1 cellular context compared by ENCODE assay signal in the genomic region with DNA sequence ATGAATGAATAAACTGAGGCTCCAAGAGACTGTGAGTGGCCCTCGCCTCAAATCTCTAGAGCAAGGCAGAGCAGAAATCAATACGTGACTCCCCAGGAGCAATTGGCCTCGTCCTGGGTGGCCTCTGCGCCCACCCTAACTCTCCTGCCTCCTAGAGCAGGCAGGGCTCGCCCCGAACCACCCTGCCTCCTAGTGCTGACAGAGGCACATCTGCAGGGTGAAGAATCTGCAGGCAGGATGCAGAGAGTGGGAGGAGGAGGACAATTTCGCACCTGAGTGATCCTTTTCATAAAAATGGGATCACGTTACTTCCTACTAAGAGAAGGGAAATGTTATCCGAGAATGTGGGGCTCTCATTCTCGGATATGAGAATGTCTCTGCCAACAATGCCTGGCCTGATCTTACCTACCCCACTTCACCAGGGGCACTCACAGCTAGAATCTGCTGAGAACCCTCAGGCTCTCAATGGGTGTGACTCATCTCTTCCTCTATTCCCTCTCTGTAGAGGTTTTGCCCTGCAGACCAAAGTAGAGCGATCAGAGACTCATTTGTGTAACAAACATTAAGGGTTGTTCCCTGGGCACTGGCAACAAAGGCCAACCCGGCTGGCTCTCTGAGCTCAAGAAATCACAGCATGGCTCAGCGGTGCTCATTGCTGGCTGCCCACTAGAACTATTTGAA.
TF ChIP-seq lines count a peak whose summit lies in the region.

No MANE protein-coding gene starts in this region.

TF ChIP-seq in H1, 55 proteins besides CTCF, POLR2A, EP300 and RAD21 (continued from another document):
- TF ChIP-seq, protein P1, sequence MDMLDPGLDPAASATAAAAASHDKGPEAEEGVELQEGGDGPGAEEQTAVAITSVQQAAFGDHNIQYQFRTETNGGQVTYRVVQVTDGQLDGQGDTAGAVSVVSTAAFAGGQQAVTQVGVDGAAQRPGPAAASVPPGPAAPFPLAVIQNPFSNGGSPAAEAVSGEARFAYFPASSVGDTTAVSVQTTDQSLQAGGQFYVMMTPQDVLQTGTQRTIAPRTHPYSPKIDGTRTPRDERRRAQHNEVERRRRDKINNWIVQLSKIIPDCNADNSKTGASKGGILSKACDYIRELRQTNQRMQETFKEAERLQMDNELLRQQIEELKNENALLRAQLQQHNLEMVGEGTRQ (IDR thresholded peaks at IDR 0.05; ENCODE audit: low read length) = no peak
- no peak for TF ChIP-seq NRF1 (IDR thresholded peaks at IDR 0.05; ENCODE audit: low read depth, low read length)
- TF ChIP-seq KDM5A (IDR thresholded peaks at IDR 0.05; ENCODE audit: low read length) = no peak
- TF ChIP-seq, protein P2, sequence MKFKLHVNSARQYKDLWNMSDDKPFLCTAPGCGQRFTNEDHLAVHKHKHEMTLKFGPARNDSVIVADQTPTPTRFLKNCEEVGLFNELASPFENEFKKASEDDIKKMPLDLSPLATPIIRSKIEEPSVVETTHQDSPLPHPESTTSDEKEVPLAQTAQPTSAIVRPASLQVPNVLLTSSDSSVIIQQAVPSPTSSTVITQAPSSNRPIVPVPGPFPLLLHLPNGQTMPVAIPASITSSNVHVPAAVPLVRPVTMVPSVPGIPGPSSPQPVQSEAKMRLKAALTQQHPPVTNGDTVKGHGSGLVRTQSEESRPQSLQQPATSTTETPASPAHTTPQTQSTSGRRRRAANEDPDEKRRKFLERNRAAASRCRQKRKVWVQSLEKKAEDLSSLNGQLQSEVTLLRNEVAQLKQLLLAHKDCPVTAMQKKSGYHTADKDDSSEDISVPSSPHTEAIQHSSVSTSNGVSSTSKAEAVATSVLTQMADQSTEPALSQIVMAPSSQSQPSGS (IDR thresholded peaks at IDR 0.05; ENCODE audit: low read length) = peak; percentile 70
- TF ChIP-seq JUND (IDR thresholded peaks at IDR 0.05; ENCODE audit: low read length) = peak; percentile 94
- TF ChIP-seq GTF2F1 (IDR thresholded peaks at IDR 0.05; ENCODE audit: borderline replicate concordance, low read depth, low read length) = no peak
- no peak for TF ChIP-seq RFX5 (IDR thresholded peaks at IDR 0.05; ENCODE audit: borderline replicate concordance, low read depth, low read length)
- TF ChIP-seq NANOG (IDR thresholded peaks at IDR 0.05; ENCODE audit: insufficient read depth, low read depth, low read length, poor library complexity, severe bottlenecking) = peak; percentile 95
- peak; percentile 27 for TF ChIP-seq ASH2L (IDR thresholded peaks at IDR 0.05; ENCODE audit: low read length)
- TF ChIP-seq, protein P3, sequence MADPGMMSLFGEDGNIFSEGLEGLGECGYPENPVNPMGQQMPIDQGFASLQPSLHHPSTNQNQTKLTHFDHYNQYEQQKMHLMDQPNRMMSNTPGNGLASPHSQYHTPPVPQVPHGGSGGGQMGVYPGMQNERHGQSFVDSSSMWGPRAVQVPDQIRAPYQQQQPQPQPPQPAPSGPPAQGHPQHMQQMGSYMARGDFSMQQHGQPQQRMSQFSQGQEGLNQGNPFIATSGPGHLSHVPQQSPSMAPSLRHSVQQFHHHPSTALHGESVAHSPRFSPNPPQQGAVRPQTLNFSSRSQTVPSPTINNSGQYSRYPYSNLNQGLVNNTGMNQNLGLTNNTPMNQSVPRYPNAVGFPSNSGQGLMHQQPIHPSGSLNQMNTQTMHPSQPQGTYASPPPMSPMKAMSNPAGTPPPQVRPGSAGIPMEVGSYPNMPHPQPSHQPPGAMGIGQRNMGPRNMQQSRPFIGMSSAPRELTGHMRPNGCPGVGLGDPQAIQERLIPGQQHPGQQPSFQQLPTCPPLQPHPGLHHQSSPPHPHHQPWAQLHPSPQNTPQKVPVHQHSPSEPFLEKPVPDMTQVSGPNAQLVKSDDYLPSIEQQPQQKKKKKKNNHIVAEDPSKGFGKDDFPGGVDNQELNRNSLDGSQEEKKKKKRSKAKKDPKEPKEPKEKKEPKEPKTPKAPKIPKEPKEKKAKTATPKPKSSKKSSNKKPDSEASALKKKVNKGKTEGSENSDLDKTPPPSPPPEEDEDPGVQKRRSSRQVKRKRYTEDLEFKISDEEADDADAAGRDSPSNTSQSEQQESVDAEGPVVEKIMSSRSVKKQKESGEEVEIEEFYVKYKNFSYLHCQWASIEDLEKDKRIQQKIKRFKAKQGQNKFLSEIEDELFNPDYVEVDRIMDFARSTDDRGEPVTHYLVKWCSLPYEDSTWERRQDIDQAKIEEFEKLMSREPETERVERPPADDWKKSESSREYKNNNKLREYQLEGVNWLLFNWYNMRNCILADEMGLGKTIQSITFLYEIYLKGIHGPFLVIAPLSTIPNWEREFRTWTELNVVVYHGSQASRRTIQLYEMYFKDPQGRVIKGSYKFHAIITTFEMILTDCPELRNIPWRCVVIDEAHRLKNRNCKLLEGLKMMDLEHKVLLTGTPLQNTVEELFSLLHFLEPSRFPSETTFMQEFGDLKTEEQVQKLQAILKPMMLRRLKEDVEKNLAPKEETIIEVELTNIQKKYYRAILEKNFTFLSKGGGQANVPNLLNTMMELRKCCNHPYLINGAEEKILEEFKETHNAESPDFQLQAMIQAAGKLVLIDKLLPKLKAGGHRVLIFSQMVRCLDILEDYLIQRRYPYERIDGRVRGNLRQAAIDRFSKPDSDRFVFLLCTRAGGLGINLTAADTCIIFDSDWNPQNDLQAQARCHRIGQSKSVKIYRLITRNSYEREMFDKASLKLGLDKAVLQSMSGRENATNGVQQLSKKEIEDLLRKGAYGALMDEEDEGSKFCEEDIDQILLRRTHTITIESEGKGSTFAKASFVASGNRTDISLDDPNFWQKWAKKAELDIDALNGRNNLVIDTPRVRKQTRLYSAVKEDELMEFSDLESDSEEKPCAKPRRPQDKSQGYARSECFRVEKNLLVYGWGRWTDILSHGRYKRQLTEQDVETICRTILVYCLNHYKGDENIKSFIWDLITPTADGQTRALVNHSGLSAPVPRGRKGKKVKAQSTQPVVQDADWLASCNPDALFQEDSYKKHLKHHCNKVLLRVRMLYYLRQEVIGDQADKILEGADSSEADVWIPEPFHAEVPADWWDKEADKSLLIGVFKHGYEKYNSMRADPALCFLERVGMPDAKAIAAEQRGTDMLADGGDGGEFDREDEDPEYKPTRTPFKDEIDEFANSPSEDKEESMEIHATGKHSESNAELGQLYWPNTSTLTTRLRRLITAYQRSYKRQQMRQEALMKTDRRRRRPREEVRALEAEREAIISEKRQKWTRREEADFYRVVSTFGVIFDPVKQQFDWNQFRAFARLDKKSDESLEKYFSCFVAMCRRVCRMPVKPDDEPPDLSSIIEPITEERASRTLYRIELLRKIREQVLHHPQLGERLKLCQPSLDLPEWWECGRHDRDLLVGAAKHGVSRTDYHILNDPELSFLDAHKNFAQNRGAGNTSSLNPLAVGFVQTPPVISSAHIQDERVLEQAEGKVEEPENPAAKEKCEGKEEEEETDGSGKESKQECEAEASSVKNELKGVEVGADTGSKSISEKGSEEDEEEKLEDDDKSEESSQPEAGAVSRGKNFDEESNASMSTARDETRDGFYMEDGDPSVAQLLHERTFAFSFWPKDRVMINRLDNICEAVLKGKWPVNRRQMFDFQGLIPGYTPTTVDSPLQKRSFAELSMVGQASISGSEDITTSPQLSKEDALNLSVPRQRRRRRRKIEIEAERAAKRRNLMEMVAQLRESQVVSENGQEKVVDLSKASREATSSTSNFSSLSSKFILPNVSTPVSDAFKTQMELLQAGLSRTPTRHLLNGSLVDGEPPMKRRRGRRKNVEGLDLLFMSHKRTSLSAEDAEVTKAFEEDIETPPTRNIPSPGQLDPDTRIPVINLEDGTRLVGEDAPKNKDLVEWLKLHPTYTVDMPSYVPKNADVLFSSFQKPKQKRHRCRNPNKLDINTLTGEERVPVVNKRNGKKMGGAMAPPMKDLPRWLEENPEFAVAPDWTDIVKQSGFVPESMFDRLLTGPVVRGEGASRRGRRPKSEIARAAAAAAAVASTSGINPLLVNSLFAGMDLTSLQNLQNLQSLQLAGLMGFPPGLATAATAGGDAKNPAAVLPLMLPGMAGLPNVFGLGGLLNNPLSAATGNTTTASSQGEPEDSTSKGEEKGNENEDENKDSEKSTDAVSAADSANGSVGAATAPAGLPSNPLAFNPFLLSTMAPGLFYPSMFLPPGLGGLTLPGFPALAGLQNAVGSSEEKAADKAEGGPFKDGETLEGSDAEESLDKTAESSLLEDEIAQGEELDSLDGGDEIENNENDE (IDR thresholded peaks at IDR 0.05; ENCODE audit: insufficient replicate concordance, low read length) = peak; percentile 68
- no peak for TF ChIP-seq SP4 (IDR thresholded peaks at IDR 0.05; ENCODE audit: low read length)
- TF ChIP-seq POLR2AphosphoS5 (IDR thresholded peaks at IDR 0.05; ENCODE audit: low read depth, low read length) = no peak
- TF ChIP-seq GABPA (IDR thresholded peaks at IDR 0.05; ENCODE audit: borderline replicate concordance, insufficient read depth, low read length) = no peak
- TF ChIP-seq CHD2 (IDR thresholded peaks at IDR 0.05; ENCODE audit: low read length) = no peak
- TF ChIP-seq CREB1 (IDR thresholded peaks at IDR 0.05) = no peak
- TF ChIP-seq MAFK (IDR thresholded peaks at IDR 0.05; ENCODE audit: low read depth, low read length) = peak; percentile 15; the same call in 1 of the 2 replicates
- no peak for TF ChIP-seq SAP30 (IDR thresholded peaks at IDR 0.05; ENCODE audit: insufficient read depth, insufficient replicate concordance, low read length)
- TF ChIP-seq BRCA1 (IDR thresholded peaks at IDR 0.05; ENCODE audit: low read depth, low read length) = no peak
- TF ChIP-seq, protein P4, sequence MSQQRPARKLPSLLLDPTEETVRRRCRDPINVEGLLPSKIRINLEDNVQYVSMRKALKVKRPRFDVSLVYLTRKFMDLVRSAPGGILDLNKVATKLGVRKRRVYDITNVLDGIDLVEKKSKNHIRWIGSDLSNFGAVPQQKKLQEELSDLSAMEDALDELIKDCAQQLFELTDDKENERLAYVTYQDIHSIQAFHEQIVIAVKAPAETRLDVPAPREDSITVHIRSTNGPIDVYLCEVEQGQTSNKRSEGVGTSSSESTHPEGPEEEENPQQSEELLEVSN (IDR thresholded peaks at IDR 0.05) = no peak
- TF ChIP-seq KDM1A (IDR thresholded peaks at IDR 0.05; ENCODE audit: borderline replicate concordance, low read length) = peak; percentile 49; the same call in 1 of the 2 replicates
- TF ChIP-seq HDAC6 (IDR thresholded peaks at IDR 0.05; ENCODE audit: low read depth, low read length) = no peak
- TF ChIP-seq, protein P5, sequence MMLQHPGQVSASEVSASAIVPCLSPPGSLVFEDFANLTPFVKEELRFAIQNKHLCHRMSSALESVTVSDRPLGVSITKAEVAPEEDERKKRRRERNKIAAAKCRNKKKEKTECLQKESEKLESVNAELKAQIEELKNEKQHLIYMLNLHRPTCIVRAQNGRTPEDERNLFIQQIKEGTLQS (IDR thresholded peaks at IDR 0.05; ENCODE audit: insufficient read depth, low read depth, low read length) = no peak
- TF ChIP-seq SP2 (IDR thresholded peaks at IDR 0.05; ENCODE audit: low read length) = no peak
- no peak for TF ChIP-seq TAF1 (IDR thresholded peaks at IDR 0.05; ENCODE audit: low read depth, low read length)
- no peak for TF ChIP-seq SIN3A (conservative IDR thresholded peaks at IDR 0.05 in 1 of 2, IDR thresholded peaks at IDR 0.05 in 1 of 2; ENCODE audit: low read depth in 1 of 2, low read length in 2 of 2)
- no peak for TF ChIP-seq TAF7 (optimal IDR thresholded peaks at IDR 0.05; ENCODE audit: borderline replicate concordance, low read depth, low read length)
- TF ChIP-seq RNF2 (IDR thresholded peaks at IDR 0.05; ENCODE audit: borderline replicate concordance, low read depth, low read length, missing control alignments, poor library complexity, severe bottlenecking) = no peak
- TF ChIP-seq SIRT6 (IDR thresholded peaks at IDR 0.05; ENCODE audit: low read length) = no peak
- no peak for TF ChIP-seq CBX8 (IDR thresholded peaks at IDR 0.05; ENCODE audit: borderline replicate concordance, low read depth, low read length)
- no peak for TF ChIP-seq SP1 (IDR thresholded peaks at IDR 0.05; ENCODE audit: low read depth, low read length)
- peak; percentile 52; the same call in 1 of the 2 replicates for TF ChIP-seq YY1 (IDR thresholded peaks at IDR 0.05; ENCODE audit: low read depth, low read length)
